10 cellular contexts compared by ENCODE assay signal in the genomic region with DNA sequence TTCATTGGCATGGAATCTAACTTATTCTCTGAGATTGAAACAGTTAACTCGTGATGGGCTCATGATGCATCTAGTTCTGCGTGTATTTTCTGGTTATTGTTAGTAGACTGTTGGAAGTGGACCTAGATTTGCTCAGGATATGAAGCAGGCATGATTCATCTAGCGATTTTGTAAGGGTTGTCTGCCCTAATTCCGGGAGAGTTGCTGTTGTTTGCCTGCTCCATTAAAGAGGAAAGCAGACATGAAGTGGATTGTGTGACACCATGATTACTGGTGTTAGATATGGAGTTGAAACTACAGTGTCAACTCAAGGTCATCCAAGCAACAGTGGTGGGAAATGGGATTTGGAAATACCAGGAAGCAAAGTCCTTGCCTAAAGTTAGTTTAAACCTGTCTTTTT. TPM values are rescaled to one million over a fixed set of nuclear protein-coding genes. Genes with fewer than 3 reads are reported as not detected.
DNase-seq lines count a peak whose midpoint lies in the region; ATAC-seq, FAIRE-seq and TF ChIP-seq lines count a peak whose summit lies in the region.
"Had no signal": no experiment of that assay in that cellular context is flagged by ENCODE, and none has a peak within 500 bp of the region (broad histone marks: within the 10 kb centered on the region; RNA-seq: fewer than 3 reads in every experiment).

No MANE protein-coding gene starts in this region.

- H3K36me3 ChIP-seq in pancreas: no peaks in the 10 kb centered on the region
- H3K36me3 ChIP-seq: suprapubic skin had no signal

- no peak for FAIRE-seq in pancreas (lab: Jason Lieb, UNC)

- no peaks in the 10 kb centered on the region for H3K27me3 ChIP-seq in pancreas
- H3K27me3 ChIP-seq: suprapubic skin had no signal

- intact Hi-C loops in pancreas (cut with DNase I): no loop called here

- H3K4me3 ChIP-seq in epithelial cell of esophagus (ENCODE audit: low read length): no peak overlapping the region
- H3K4me3 ChIP-seq in pancreas: no peak overlapping the region
- H3K4me3 ChIP-seq: suprapubic skin had no signal

- no peak for TF ChIP-seq CTCF in epithelial cell of esophagus (IDR thresholded peaks at IDR 0.05; ENCODE audit: insufficient read depth, low read depth, low read length, missing control alignments)
- no peak for TF ChIP-seq CTCF in pancreas (IDR thresholded peaks at IDR 0.05)

- no peaks in the 10 kb centered on the region for H3K4me1 ChIP-seq in pancreas
- H3K4me1 ChIP-seq: suprapubic skin had no signal

- 34 to 45% methylated on average over 4 of the region's 4 CpGs for WGBS in pancreas, 2 donors

- H3K9me3 ChIP-seq in pancreas: no peaks in the 10 kb centered on the region
- H3K9me3 ChIP-seq: suprapubic skin had no signal

- H3K27ac ChIP-seq in pancreas (peak overlapping the region in 1 of 4 donors; percentile 3), caudate nucleus (ENCODE audit: low read depth, low read length) (no peak overlapping the region)
- H3K27ac ChIP-seq: suprapubic skin had no signal

- ATAC-seq in pancreas (peak in 3 of 4 donors; percentile 24 to 64 (median 63)), HG03460 (IDR thresholded peaks at IDR 0.05; ENCODE audit: unreplicated experiment) (no peak), HG02938 (IDR thresholded peaks at IDR 0.05; ENCODE audit: unreplicated experiment) (no peak)

- peak; percentile 88 for DNase-seq in GM03348 (ENCODE audit: low spot score)
- DNase-seq in NCI-H69 (lab: John Stamatoyannopoulos, UW): peak; percentile 39
- DNase-seq in epithelial cell of esophagus (ENCODE audit: low read depth): peak; percentile 95
- no peak for DNase-seq in pancreas
- no peak for DNase-seq in hippocampal formation (lab: John Stamatoyannopoulos, UW)
- DNase-seq in caudate nucleus (lab: John Stamatoyannopoulos, UW): no peak
- DNase-seq: NCI-H187 had no signal

RNA-seq across cellular contexts. Expression of gene SOX4, which starts 41.0 kb away (rescaled TPM):
- total RNA-seq in pancreas: 10 to 100 TPM in 5 of 6 donors, 1 to 10 TPM in 1; 9.7 to 61.9 (median 13.3) TPM
- 1 to 10 TPM; 4.7 to 8.7 TPM for polyA plus RNA-seq in pancreas

Comparison
In these comparisons a context has a peak if more than half of its experiments do, and no peak if none do; other contexts are left out.
1. DNase-seq: peak in GM03348 (single experiment), NCI-H69 (single experiment) and epithelial cell of esophagus (single experiment); none in pancreas (0 of 6), hippocampal formation (0 of 2) and caudate nucleus (0 of 61).
2. ATAC-seq: peak in pancreas (3 of 4); none in HG03460 (single experiment) and HG02938 (single experiment).